Comparison of ENCODE assay signal across 1 cellular context in the genomic region with DNA sequence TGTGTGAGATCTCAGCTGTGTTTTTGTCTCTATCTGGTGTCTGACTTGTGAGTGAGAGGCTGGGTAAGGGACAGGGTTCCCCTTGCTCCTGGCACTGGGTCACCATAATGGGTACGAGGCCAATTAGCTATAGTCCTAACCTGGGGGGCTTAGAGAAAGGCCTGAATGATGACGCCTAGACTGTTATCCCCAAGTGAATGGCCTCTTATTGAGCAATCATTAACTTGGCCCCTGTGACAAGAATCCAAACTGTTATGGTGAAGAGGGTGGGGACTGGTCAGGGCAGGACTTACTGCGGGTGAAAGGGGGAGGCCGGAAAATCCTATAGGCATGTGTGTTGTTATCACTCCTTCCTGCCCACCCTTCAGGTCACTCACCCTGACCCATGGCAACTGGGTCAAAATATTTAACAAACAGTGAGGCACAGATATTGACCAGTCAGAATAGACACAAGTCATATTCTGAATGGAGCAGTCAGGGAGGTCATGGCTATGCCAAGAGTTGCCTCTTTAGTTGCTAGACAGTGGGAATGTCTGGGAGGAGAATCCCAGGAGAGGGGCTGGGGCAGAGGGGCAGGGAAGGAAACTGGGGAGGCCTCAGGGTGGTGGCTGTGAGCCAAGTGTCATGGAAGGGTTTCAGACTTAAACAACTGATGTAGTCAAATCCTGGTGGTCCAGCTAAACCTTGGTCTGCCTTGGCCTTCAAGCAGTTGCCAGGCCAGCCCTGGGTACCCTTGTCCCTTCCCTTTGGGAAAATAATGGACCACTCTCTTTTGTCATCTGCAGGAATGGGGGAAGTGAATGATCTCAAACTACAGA.
TF ChIP-seq lines count a peak whose summit lies in the region.

No MANE protein-coding gene starts in this region.

TF ChIP-seq in IMR-90, 13 proteins besides CTCF, POLR2A, EP300 and RAD21:
- TF ChIP-seq CEBPB (IDR thresholded peaks at IDR 0.05; ENCODE audit: low read depth, low read length) = 0 out of 2 replicates have a peak, but pooled peaks have one; percentile 23
- no peak for TF ChIP-seq RFX5 (IDR thresholded peaks at IDR 0.05; ENCODE audit: low read depth, low read length)
